Comparison of ENCODE assay signal across 8 cellular contexts in the genomic region with DNA sequence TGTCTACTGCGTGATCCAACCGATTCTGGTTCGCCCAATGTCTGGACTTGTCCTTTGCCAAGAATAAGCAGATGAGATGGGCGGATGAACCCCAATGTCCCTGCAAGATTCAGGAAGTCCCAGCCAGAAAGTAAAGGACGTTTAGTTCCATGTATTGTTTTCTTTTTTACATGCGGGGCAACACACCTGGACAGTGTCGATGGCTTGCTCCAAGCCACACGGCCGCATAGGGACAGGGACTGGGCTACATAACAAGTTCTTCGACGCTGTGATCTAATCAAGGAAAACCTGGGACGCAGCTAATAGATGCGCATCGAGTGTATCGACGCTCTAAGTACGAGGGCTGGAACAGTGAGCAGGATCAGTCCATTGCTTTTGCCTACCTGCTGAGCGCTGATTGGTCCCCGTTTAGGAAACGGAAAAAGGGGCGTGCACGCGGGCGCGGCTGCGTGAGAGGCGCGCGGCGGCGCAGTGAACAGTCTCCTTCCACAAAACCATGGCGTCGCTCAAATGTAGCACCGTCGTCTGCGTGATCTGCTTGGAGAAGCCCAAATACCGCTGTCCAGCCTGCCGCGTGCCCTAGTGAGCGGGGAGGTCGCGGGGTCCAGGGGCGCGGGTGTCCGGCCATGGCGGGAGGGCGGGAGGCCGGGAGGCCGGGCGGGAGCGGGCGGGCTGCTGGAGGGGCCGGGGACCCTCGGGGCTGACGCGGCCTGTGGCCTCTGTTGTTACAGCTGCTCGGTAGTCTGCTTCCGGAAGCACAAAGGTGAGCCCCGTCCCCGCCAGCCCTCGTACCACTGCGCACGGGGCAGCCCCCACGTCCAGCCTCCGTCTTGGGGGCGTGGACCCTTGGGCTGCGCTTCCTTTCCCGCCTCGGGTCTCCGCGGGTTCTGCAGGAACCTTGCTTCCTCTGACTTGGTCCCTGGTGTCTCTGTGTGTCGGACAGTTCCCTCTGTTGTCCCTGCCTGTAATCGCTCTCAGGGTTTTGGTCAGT. TPM values are rescaled to one million over a fixed set of nuclear protein-coding genes. Genes with fewer than 3 reads are reported as not detected.
DNase-seq lines count a peak whose midpoint lies in the region; ATAC-seq, FAIRE-seq and TF ChIP-seq lines count a peak whose summit lies in the region.

Gene ZNHIT3, plus strand, starts transcription at position 478 of the 991 bp plus-strand sequence. Its CDS starts 19 bp downstream, at position 497.

- DNase-seq in AG04450 (ENCODE audit: low read depth, low spot score) = peak; percentile 78
- DNase-seq in NCI-H2227 treated with DMSO at 0.1 percent for 48 hours (lab: John Stamatoyannopoulos, UW) = peak; percentile 87
- peak; percentile 93 for DNase-seq in bronchial epithelial cell (ENCODE audit: low read depth)
- DNase-seq in iPS-NIHi7 (ENCODE audit: extremely low spot score) = peak; percentile 95
- peak; percentile 59 for DNase-seq in smooth muscle cell (lab: John Stamatoyannopoulos, UW; ENCODE audit: unreplicated experiment)

- H3F3A ChIP-seq in smooth muscle cell (ENCODE audit: low read depth) = peaks cover 3% of the 10 kb centered on the region

- peaks cover 45% of the 10 kb centered on the region for H3K79me2 ChIP-seq in smooth muscle cell (ENCODE audit: low read depth)

- H4K20me1 ChIP-seq in smooth muscle cell (ENCODE audit: low read depth) = peaks cover 27% of the 10 kb centered on the region

- FAIRE-seq in bronchial epithelial cell (lab: Jason Lieb, UNC) = no peak

- H3K36me3 ChIP-seq in bronchial epithelial cell (ENCODE audit: control insufficient read depth, insufficient read depth, low read length) (no peaks in the 10 kb centered on the region), smooth muscle cell (ENCODE audit: low read depth) (no peaks in the 10 kb centered on the region)

- no peak for TF ChIP-seq CTCF in AG04450 (IDR thresholded peaks at IDR 0.05; ENCODE audit: low read depth, low read length)
- TF ChIP-seq CTCF in WI38 (IDR thresholded peaks at IDR 0.05; ENCODE audit: low read depth, low read length) = no peak
- TF ChIP-seq CTCF in bronchial epithelial cell (IDR thresholded peaks at IDR 0.05; ENCODE audit: insufficient read depth, low read length, severe bottlenecking) = no peak
- TF ChIP-seq CTCF in smooth muscle cell (IDR thresholded peaks at IDR 0.05; ENCODE audit: borderline replicate concordance, insufficient read depth, poor library complexity, severe bottlenecking) = no peak

- H3K27ac ChIP-seq in AG04450 (ENCODE audit: low read depth, low read length) (peak within 1 kb of the TSS; percentile 52), smooth muscle cell (ENCODE audit: low read depth) (no peak within 1 kb of the TSS)

- H3K4me3 ChIP-seq in AG04450 (ENCODE audit: low read depth, low read length) (peak within 1 kb of the TSS; percentile 81), WI38 (ENCODE audit: low read depth, low read length) (peak within 1 kb of the TSS; percentile 67), bronchial epithelial cell (ENCODE audit: low read depth, low read length) (peak within 1 kb of the TSS; percentile 71), smooth muscle cell (peak within 1 kb of the TSS; percentile 70)

- peak within 1 kb of the TSS; percentile 98 for H3K4me2 ChIP-seq in smooth muscle cell

- POLR2A ChIA-PET in AG04450 (lab: Yijun Ruan, JAX) = interaction anchor here (0.6 to 1.4 kb wide), 2 partner anchors 59 to 679 kb away, joined by 3 to 6 read pairs; partner anchors contain the start of gene GGNBP2

- ATAC-seq in GM18909 (IDR thresholded peaks at IDR 0.05; ENCODE audit: poor library complexity, unreplicated experiment) (peak; percentile 82), HG03175 (IDR thresholded peaks at IDR 0.05; ENCODE audit: unreplicated experiment) (peak; percentile 92)

- H2AFZ ChIP-seq in smooth muscle cell (ENCODE audit: low read depth) = peak within 1 kb of the TSS; percentile 95

- peaks cover 12% of the 10 kb centered on the region for H3K4me1 ChIP-seq in smooth muscle cell (ENCODE audit: low read depth)

- CTCF ChIA-PET in AG04450 (lab: Charles Lee) = interaction anchor here (0.6 to 1.0 kb wide), 4 partner anchors 18 to 1163 kb away, joined by 3 to 7 read pairs (median 4); no protein-coding TSS in a partner anchor

- 2% methylated on average over 57 of the region's 73 CpGs for WGBS in smooth muscle cell (ENCODE audit: low lambda C conversion rate)

- H3K27me3 ChIP-seq in AG04450 (ENCODE audit: control insufficient read depth, insufficient read depth, low read length) (peaks cover 4% of the 10 kb centered on the region), bronchial epithelial cell (ENCODE audit: control insufficient read depth, insufficient read depth, low read length) (peaks cover 4% of the 10 kb centered on the region), smooth muscle cell (ENCODE audit: low read depth) (peaks cover 13% of the 10 kb centered on the region)

- no peaks in the 10 kb centered on the region; the same call in 1 of the 2 replicates for H3K9me3 ChIP-seq in AG04450 (ENCODE audit: control insufficient read depth, insufficient read depth, low read length)
- H3K9me3 ChIP-seq in smooth muscle cell (replicated peaks; ENCODE audit: low read depth) = no peaks in the 10 kb centered on the region

- peak within 1 kb of the TSS; percentile 62 for H3K9ac ChIP-seq in smooth muscle cell (ENCODE audit: low read depth)

RNA-seq across cellular contexts. Expression of gene ZNHIT3, which starts in this region (rescaled TPM):
- 65.5 and 74.0 TPM in 2 replicates for polyA plus RNA-seq in AG04450 (2011; rRNA removed)
- 12.9 and 18.0 TPM in 2 replicates for polyA minus RNA-seq in AG04450 (2011; rRNA and poly(A)+ RNA removed)
- total RNA-seq in bronchial epithelial cell = 30.6 and 33.7 TPM in 2 replicates
- total RNA-seq in smooth muscle cell = 33.7 and 34.2 TPM in 2 replicates
- 43.0 and 47.7 TPM in 2 replicates for polyA plus RNA-seq in smooth muscle cell
